31 cellular contexts compared by ENCODE assay signal in genomic region chr2:86821306-86821705, GRCh38. TPM values are rescaled to one million over a fixed set of nuclear protein-coding genes. Genes with fewer than 3 reads are reported as not detected.
DNase-seq lines count a peak whose midpoint lies in the region; ATAC-seq and TF ChIP-seq lines count a peak whose summit lies in the region.
"Had no signal": no experiment of that assay in that cellular context is flagged by ENCODE, and none has a peak within 500 bp of the region (broad histone marks: within the 10 kb centered on the region; RNA-seq: fewer than 3 reads in every experiment).

No MANE protein-coding gene starts in this region.

- no peak overlapping the region for H3K9ac ChIP-seq in BLaER1

- peaks cover 4% of the 10 kb centered on the region for H3K9me3 Mint-ChIP-seq in activated naive CD8-positive, alpha-beta T cell (ENCODE audit: low read depth)
- H3K9me3 Mint-ChIP-seq in naive thymus-derived CD8-positive, alpha-beta T cell, result peaks cover 0 to 4% (median 0%) of the 10 kb centered on the region in 9 donors

- H3K27ac Mint-ChIP-seq in activated naive CD8-positive, alpha-beta T cell, result peak overlapping the region; percentile 99
- H3K27ac Mint-ChIP-seq in naive thymus-derived CD8-positive, alpha-beta T cell, result peak overlapping the region; percentile 92 to 99 (median 96)
- H3K27ac Mint-ChIP-seq: activated B cell treated with CpG ODN at 0.5 μM for 24 hours had no signal

- no peak overlapping the region for H3K27ac ChIP-seq in BLaER1
- H3K27ac ChIP-seq in prostate gland, result no peak overlapping the region
- H3K27ac ChIP-seq: brain microvascular endothelial cell, C4-2B, upper lobe of left lung had no signal

- H3K9me3 ChIP-seq in BLaER1 (peaks cover 11% of the 10 kb centered on the region), prostate gland (no peaks in the 10 kb centered on the region)

- H3K4me1 ChIP-seq in BLaER1, result peaks cover 19% of the 10 kb centered on the region
- H3K4me1 ChIP-seq in prostate gland (replicated peaks), result no peaks in the 10 kb centered on the region
- H3K4me1 ChIP-seq: upper lobe of left lung had no signal

- intact Hi-C loops in prostate gland (cut with DNase I), result no loop called here

- ATAC-seq in naive thymus-derived CD8-positive, alpha-beta T cell, result peak in 1 of 2 donors; percentile 5
- ATAC-seq in HG03280 (IDR thresholded peaks at IDR 0.05; ENCODE audit: unreplicated experiment) (no peak), GM18858 (IDR thresholded peaks at IDR 0.05; ENCODE audit: unreplicated experiment) (no peak)
- ATAC-seq: GM12878, left ventricle myocardium superior had no signal

- DNase-seq in DMS79 treated with DMSO at 0.1 percent for 48 hours (lab: John Stamatoyannopoulos, UW) (peak; percentile 24), prostate gland (ENCODE audit: low spot score) (no peak)
- DNase-seq in naive thymus-derived CD8-positive, alpha-beta T cell, result peak in 2 of 10 donors; percentile 35 to 71
- DNase-seq: activated B cell treated with CpG ODN at 0.5 μM for 24 hours; activated CD4-positive, alpha-beta T cell treated with anti-CD3 and anti-CD28 coated beads, Interleukin-2, amount 50 U/mL, for 4 hours; activated naive CD4-positive, alpha-beta T cell; amniotic stem cell; brain microvascular endothelial cell; Calu3; effector CD4-positive, alpha-beta T cell; left ventricle myocardium superior; naive B cell; NCI-H1092 treated with DMSO at 0.1 percent for 48 hours; NCI-H187 treated with DMSO at 0.1 percent for 48 hours; NCI-H526; Right ventricle myocardium superior; small intestine; stimulated activated CD4-positive, alpha-beta T cell treated with anti-CD3 and anti-CD28 coated beads, Interleukin-1b, Interleukin-23, amount 100 ng/mL, for 48 hours; stimulated activated CD8-positive, alpha-beta memory T cell treated with anti-CD3 and anti-CD28 coated beads, Interleukin-4, amount 100 ng/mL, for 48 hours; SW 1271; upper lobe of left lung had no signal

- peak overlapping the region; percentile 19; the same call in 1 of the 2 replicates for H3K4me2 ChIP-seq in BLaER1

- peak overlapping the region; percentile 87 for H3K4me3 Mint-ChIP-seq in activated naive CD8-positive, alpha-beta T cell
- peak overlapping the region; percentile 79 to 99 (median 90) for H3K4me3 Mint-ChIP-seq in naive thymus-derived CD8-positive, alpha-beta T cell
- H3K4me3 Mint-ChIP-seq: activated B cell treated with CpG ODN at 0.5 μM for 24 hours had no signal

- POLR2A ChIA-PET in naive thymus-derived CD8-positive, alpha-beta T cell (lab: Charles Lee), result interaction anchor here (0.7 to 10.7 kb wide), 12 partner anchors 8 to 39 kb away, joined by 3 to 362 read pairs (median 4); partner anchors contain the start of gene CD8A

- peaks cover 93% of the 10 kb centered on the region for H3K4me1 Mint-ChIP-seq in activated naive CD8-positive, alpha-beta T cell (ENCODE audit: low read depth)
- H3K4me1 Mint-ChIP-seq in naive thymus-derived CD8-positive, alpha-beta T cell, result peaks cover 44 to 85% (median 74%) of the 10 kb centered on the region in 4 donors
- H3K4me1 Mint-ChIP-seq: activated B cell treated with CpG ODN at 0.5 μM for 24 hours, naive B cell had no signal

- H4K20me1 ChIP-seq in BLaER1, result peaks cover 21% of the 10 kb centered on the region

- no peak overlapping the region for H3K4me3 ChIP-seq in BLaER1
- H3K4me3 ChIP-seq in prostate gland, result no peak overlapping the region
- H3K4me3 ChIP-seq: GM12878, upper lobe of left lung had no signal

- no peaks in the 10 kb centered on the region for H3K36me3 ChIP-seq in BLaER1
- no peaks in the 10 kb centered on the region for H3K36me3 ChIP-seq in prostate gland
- H3K36me3 ChIP-seq: brain microvascular endothelial cell, upper lobe of left lung had no signal

- H3K36me3 Mint-ChIP-seq in activated naive CD8-positive, alpha-beta T cell, result peaks cover 6% of the 10 kb centered on the region
- H3K36me3 Mint-ChIP-seq in naive thymus-derived CD8-positive, alpha-beta T cell, result peaks cover 4 to 48% (median 23%) of the 10 kb centered on the region in 3 donors

- H3K27me3 ChIP-seq in BLaER1 (peaks cover 24% of the 10 kb centered on the region), prostate gland (replicated peaks; ENCODE audit: insufficient read depth) (peaks cover 3% of the 10 kb centered on the region)
- H3K27me3 ChIP-seq: brain microvascular endothelial cell, upper lobe of left lung had no signal

- no peaks in the 10 kb centered on the region for H3K27me3 Mint-ChIP-seq in activated naive CD8-positive, alpha-beta T cell
- H3K27me3 Mint-ChIP-seq in naive thymus-derived CD8-positive, alpha-beta T cell, result no peaks in the 10 kb centered on the region
- H3K27me3 Mint-ChIP-seq: activated B cell treated with CpG ODN at 0.5 μM for 24 hours had no signal

- no peak for TF ChIP-seq CTCF in prostate gland (IDR thresholded peaks at IDR 0.05)

- TF ChIP-seq POLR2A in prostate gland (IDR thresholded peaks at IDR 0.05), result no peak

- WGBS in prostate gland, result 71% methylated on average over 13 of the region's 13 CpGs

RNA-seq across cellular contexts. Expression of gene CD8A, which starts 30.6 kb away (rescaled TPM):
- total RNA-seq in naive thymus-derived CD8-positive, alpha-beta T cell, result 100 to 1,000 TPM; 272 to 273 TPM
- 1,000 to 10,000 TPM in 1 of 3 donors, 100 to 1,000 TPM in 2; 885 to 1,018 (median 934) TPM for polyA plus RNA-seq in naive thymus-derived CD8-positive, alpha-beta T cell
- total RNA-seq in prostate gland, result 1 to 10 TPM; 1.3 to 2.5 TPM
- total RNA-seq: epithelial cell of proximal tubule, osteocyte, renal cortical epithelial cell had no signal
- polyA plus RNA-seq: AG04450 had no signal

RNA-seq across cellular contexts. Expression of gene CD8B, which starts 40.4 kb away (rescaled TPM):
- 100 to 1,000 TPM; 456 TPM for total RNA-seq in naive thymus-derived CD8-positive, alpha-beta T cell
- 1,000 to 10,000 TPM; 2,040 to 2,487 (median 2,320) TPM for polyA plus RNA-seq in naive thymus-derived CD8-positive, alpha-beta T cell
- 1 to 10 TPM; 1.1 to 1.3 TPM for total RNA-seq in prostate gland
- total RNA-seq: activated B cell treated with CpG ODN at 0.5 μM for 24 hours, Calu3, osteocyte, renal cortical epithelial cell had no signal
- polyA plus RNA-seq: AG04450, GM12878 had no signal

Comparison
In these comparisons a context has a peak if more than half of its experiments do, and no peak if none do; other contexts are left out.
1. RNA of gene CD8A, which starts 30.6 kb away (total RNA-seq): 272 to 273 TPM in naive thymus-derived CD8-positive, alpha-beta T cell; 1.3 to 2.5 TPM in prostate gland; every median in the first group is over 10 times any median in the second.
2. RNA of gene CD8B, which starts 40.4 kb away (total RNA-seq): 456 TPM in naive thymus-derived CD8-positive, alpha-beta T cell; 1.1 to 1.3 TPM in prostate gland; every median in the first group is over 100 times any median in the second.